31 cellular contexts compared by ENCODE assay signal in genomic region chr17:65030618-65031017, GRCh38. TPM values are rescaled to one million over a fixed set of nuclear protein-coding genes. Genes with fewer than 3 reads are reported as not detected.
DNase-seq lines count a peak whose midpoint lies in the region; ATAC-seq, FAIRE-seq and TF ChIP-seq lines count a peak whose summit lies in the region.
"Had no signal": no experiment of that assay in that cellular context is flagged by ENCODE, and none has a peak within 500 bp of the region (broad histone marks: within the 10 kb centered on the region; RNA-seq: fewer than 3 reads in every experiment).

No MANE protein-coding gene starts in this region.

- H3K36me3 Mint-ChIP-seq in stimulated activated memory B cell treated with anti-CD40 and anti-IgM and Interleukin-4, amounts not matched to agents 10 μg/mL and 1 μg/mL and 100 μg/mL, for 72 hours: peaks cover 43% of the 10 kb centered on the region

- peaks cover 3% of the 10 kb centered on the region for H3K9me3 Mint-ChIP-seq in stimulated activated memory B cell treated with anti-CD40 and anti-IgM and Interleukin-4, amounts not matched to agents 10 μg/mL and 1 μg/mL and 100 μg/mL, for 72 hours
- H3K9me3 Mint-ChIP-seq: activated T-cell treated with anti-CD3 and anti-CD28 coated beads, Interleukin-2, amount 50 U/mL, for 24 hours had no signal

- intact Hi-C loops in HepG2 (cut with micrococcal nuclease; ENCODE audit: unreplicated experiment) (no loop called here), right lobe of liver (cut with DNase I) (no loop called here), GM12878 (cut with micrococcal nuclease; ENCODE audit: unreplicated experiment) (no loop called here)

- RAD21 ChIA-PET in GM12878 (lab: Charles Lee; ENCODE audit: unreplicated experiment): interaction anchor here (0.6 to 2.4 kb wide), 6 partner anchors 9 to 70 kb away, joined by 4 to 14 read pairs (median 5); partner anchors contain the start of gene GNA13

- no peak for DNase-seq in HepG2 (ENCODE audit: low spot score)
- no peak for DNase-seq in right lobe of liver
- no peak for DNase-seq in GM12878 (ENCODE audit: low read depth, low spot score)
- no peak for DNase-seq in GM13976 (ENCODE audit: low spot score)
- DNase-seq in A172 (ENCODE audit: low spot score): no peak
- DNase-seq: activated CD4-positive, alpha-beta T cell treated with anti-CD3 and anti-CD28 coated beads for 48 hours; activated gamma-delta T cell; activated T-cell treated with anti-CD3 and anti-CD28 coated beads, Interleukin-2, amount 50 U/mL, for 24 hours; dorsolateral prefrontal cortex; esophagus squamous epithelium; foreskin keratinocyte; heart left ventricle; left ventricle myocardium inferior; MV-4-11; NCI-H1436; NCI-H2081; NCI-H2227 treated with DMSO at 0.1 percent for 48 hours; NCI-H526; occipital lobe; SHP77; stimulated activated naive CD4-positive, alpha-beta T cell treated with Interleukin-2 at 50 U/mL for 16 hours; testis had no signal

- TF ChIP-seq RAD21 in HepG2 (CRISPR knock-in tag; IDR thresholded peaks at IDR 0.05) (no peak), GM12878 (IDR thresholded peaks at IDR 0.05; ENCODE audit: insufficient read depth, low read depth, low read length) (no peak)

- SMC1A ChIA-PET in GM12878 (lab: Charles Lee; ENCODE audit: uncharacterized antibody, unreplicated experiment): interaction anchor here (1.1 to 3.8 kb wide), 4 partner anchors 8 to 69 kb away, joined by 3 to 22 read pairs (median 4); no protein-coding TSS in a partner anchor

- H3K4me1 Mint-ChIP-seq in stimulated activated memory B cell treated with anti-CD40 and anti-IgM and Interleukin-4, amounts not matched to agents 10 μg/mL and 1 μg/mL and 100 μg/mL, for 72 hours: peaks cover 68% of the 10 kb centered on the region

- BruUV-seq in HepG2 (replicated peaks; lab: Mats Ljungman, UMichigan) (no TSS peak), GM12878 (replicated peaks; lab: Mats Ljungman, UMichigan) (no TSS peak)

- H3K4me1 ChIP-seq in HepG2 (ENCODE audit: insufficient read depth, low read length): peaks cover 2% of the 10 kb centered on the region
- H3K4me1 ChIP-seq in right lobe of liver: peaks cover 0 to 8% (median under 1%) of the 10 kb centered on the region in 4 donors
- H3K4me1 ChIP-seq in OCI-LY1 (ENCODE audit: insufficient read depth, low read length, severe bottlenecking): peaks cover 87% of the 10 kb centered on the region
- H3K4me1 ChIP-seq in GM12878 (ENCODE audit: control insufficient read depth, insufficient read depth, low read length): peaks cover 55% of the 10 kb centered on the region

- H3K27ac ChIP-seq in HepG2 (ENCODE audit: extremely low read length, insufficient read depth, low read length) (no peak overlapping the region), right lobe of liver (no peak overlapping the region), OCI-LY1 (ENCODE audit: low read depth, low read length, poor library complexity, severe bottlenecking) (peak overlapping the region; percentile 94), GM12878 (ENCODE audit: control insufficient read depth, insufficient read depth) (0 out of 2 replicates have a peak overlapping the region, but pooled peaks have one; percentile 37)
- H3K27ac ChIP-seq: A549, esophagus squamous epithelium, foreskin keratinocyte, left ventricle myocardium inferior, testis, VCaP had no signal

- H3K9ac ChIP-seq in HepG2 (ENCODE audit: insufficient read depth, low read depth, low read length) (no peak overlapping the region), OCI-LY1 (ENCODE audit: low read length) (peak overlapping the region; percentile 34), GM12878 (ENCODE audit: control insufficient read depth, insufficient read depth, low read length) (no peak overlapping the region)

- H3K36me3 ChIP-seq in HepG2 (replicated peaks in 1 of 2; ENCODE audit: control insufficient read depth in 1 of 2, insufficient read depth in 2 of 2, low read length in 2 of 2): peaks cover 2% of the 10 kb centered on the region in 2 experiments; a peak in 2 of 5 replicates
- H3K36me3 ChIP-seq in right lobe of liver: no peaks in the 10 kb centered on the region
- peaks cover 28% of the 10 kb centered on the region for H3K36me3 ChIP-seq in OCI-LY1 (ENCODE audit: insufficient read depth, low read length)
- H3K36me3 ChIP-seq in GM12878 (ENCODE audit: control insufficient read depth in 2 of 2, insufficient read depth in 2 of 2, low read length in 1 of 2): peaks cover 0 to 10% of the 10 kb centered on the region in 2 experiments; a peak in 1 of 4 replicates
- H3K36me3 ChIP-seq: esophagus squamous epithelium, left ventricle myocardium inferior had no signal

- no peak for FAIRE-seq in HepG2 (lab: Jason Lieb, UNC)
- FAIRE-seq in GM12878 (lab: Jason Lieb, UNC): no peak
- FAIRE-seq: A549, G401.6, keratinocyte had no signal

- no peak overlapping the region for H3K4me3 Mint-ChIP-seq in stimulated activated memory B cell treated with anti-CD40 and anti-IgM and Interleukin-4, amounts not matched to agents 10 μg/mL and 1 μg/mL and 100 μg/mL, for 72 hours
- H3K4me3 Mint-ChIP-seq: activated T-cell treated with anti-CD3 and anti-CD28 coated beads, Interleukin-2, amount 50 U/mL, for 24 hours had no signal

- no peaks in the 10 kb centered on the region for H3K27me3 ChIP-seq in HepG2 (ENCODE audit: control insufficient read depth in 1 of 2, insufficient read depth in 2 of 2, low read length in 2 of 2)
- H3K27me3 ChIP-seq in right lobe of liver: no peaks in the 10 kb centered on the region
- no peaks in the 10 kb centered on the region for H3K27me3 ChIP-seq in OCI-LY1 (ENCODE audit: insufficient read depth, low read length)
- H3K27me3 ChIP-seq in GM12878 (replicated peaks in 1 of 2; ENCODE audit: control insufficient read depth in 2 of 2, insufficient read depth in 2 of 2, low read length in 1 of 2): no peaks in the 10 kb centered on the region
- H3K27me3 ChIP-seq: dorsolateral prefrontal cortex, esophagus squamous epithelium, foreskin keratinocyte, heart left ventricle, testis had no signal

- WGBS in HepG2 (ENCODE audit: low lambda C conversion rate): 95% methylated on average over 1 of the region's 1 CpG
- WGBS in right lobe of liver (ENCODE audit: insufficient coverage, low coverage, low lambda C conversion rate, missing lambda C conversion rate): 94% methylated on average over 1 of the region's 1 CpG
- 96% methylated on average over 1 of the region's 1 CpG for WGBS in GM12878 (ENCODE audit: insufficient coverage, insufficient replicate concordance, low lambda C conversion rate, missing lambda C conversion rate)

- no peaks in the 10 kb centered on the region for H3K9me2 ChIP-seq in OCI-LY1 (ENCODE audit: low read depth, low read length)

- ATAC-seq in HepG2: no peak
- ATAC-seq in right lobe of liver: no peak
- no peak for ATAC-seq in GM12878
- no peak for ATAC-seq in stimulated activated memory B cell treated with anti-CD40 and anti-IgM and Interleukin-4, amounts not matched to agents 10 μg/mL and 1 μg/mL and 100 μg/mL, for 72 hours
- ATAC-seq in HG02973 (IDR thresholded peaks at IDR 0.05; ENCODE audit: unreplicated experiment): no peak
- ATAC-seq: A549, foreskin keratinocyte, HCT116, heart left ventricle, Panc1 had no signal

- H3K27ac Mint-ChIP-seq in stimulated activated memory B cell treated with anti-CD40 and anti-IgM and Interleukin-4, amounts not matched to agents 10 μg/mL and 1 μg/mL and 100 μg/mL, for 72 hours: peak overlapping the region; percentile 87
- H3K27ac Mint-ChIP-seq: activated T-cell treated with anti-CD3 and anti-CD28 coated beads, Interleukin-2, amount 50 U/mL, for 24 hours had no signal

- TF ChIP-seq CTCF in HepG2 (CRISPR knock-in tag; IDR thresholded peaks at IDR 0.05) (no peak), right lobe of liver (IDR thresholded peaks at IDR 0.05) (no peak), OCI-LY1 (IDR thresholded peaks at IDR 0.05; ENCODE audit: low read length) (no peak), GM12878 (IDR thresholded peaks at IDR 0.05 in 2 of 3, conservative IDR thresholded peaks at IDR 0.05 in 1 of 3; ENCODE audit: control insufficient read depth in 2 of 3, extremely low read depth in 1 of 3, insufficient read depth in 1 of 3, low read depth in 3 of 3, low read length in 3 of 3) (no peak), GM13976 (IDR thresholded peaks at IDR 0.05; ENCODE audit: borderline replicate concordance, control extremely low read depth, extremely low read depth, insufficient read depth, missing control alignments) (no peak)

- H3K4me2 ChIP-seq in HepG2 (ENCODE audit: low read depth, low read length) (no peak overlapping the region), OCI-LY1 (ENCODE audit: low read length) (peak overlapping the region; percentile 61), GM12878 (ENCODE audit: control insufficient read depth, insufficient read depth) (peak overlapping the region; percentile 56)
- H3K4me2 ChIP-seq: A549 had no signal

- H3K27me3 Mint-ChIP-seq in stimulated activated memory B cell treated with anti-CD40 and anti-IgM and Interleukin-4, amounts not matched to agents 10 μg/mL and 1 μg/mL and 100 μg/mL, for 72 hours: no peaks in the 10 kb centered on the region
- H3K27me3 Mint-ChIP-seq: activated T-cell treated with anti-CD3 and anti-CD28 coated beads, Interleukin-2, amount 50 U/mL, for 24 hours had no signal

- no peak for TF ChIP-seq POLR2A in HepG2 (IDR thresholded peaks at IDR 0.05; ENCODE audit: insufficient read depth in 1 of 2, low read depth in 2 of 2, low read length in 2 of 2)
- TF ChIP-seq POLR2A in right lobe of liver (IDR thresholded peaks at IDR 0.05): no peak
- TF ChIP-seq POLR2A in GM12878 (IDR thresholded peaks at IDR 0.05; ENCODE audit: low read depth, low read length): no peak

- H3K4me3 ChIP-seq in HepG2 (replicated peaks in 1 of 3; ENCODE audit: insufficient read depth in 1 of 3, low read depth in 2 of 3, low read length in 3 of 3) (no peak overlapping the region), right lobe of liver (no peak overlapping the region), OCI-LY1 (ENCODE audit: low read depth, low read length, poor library complexity, severe bottlenecking) (no peak overlapping the region), GM12878 (no peak overlapping the region)
- H3K4me3 ChIP-seq: A549, dorsolateral prefrontal cortex, esophagus squamous epithelium, heart left ventricle, left ventricle myocardium inferior, testis had no signal

- CTCF ChIA-PET in HepG2 (lab: Yijun Ruan, JAX; ENCODE audit: low intra/inter-chr PET ratio, low total read pairs) (no interaction called here), GM12878 (lab: Yijun Ruan, JAX) (no interaction called here)

- POLR2A ChIA-PET in HepG2 (lab: Yijun Ruan, JAX) (no interaction called here), GM12878 (lab: Charles Lee) (no interaction called here)

- peaks cover 20% of the 10 kb centered on the region; the same call in 1 of the 2 replicates for H3F3A ChIP-seq in OCI-LY1 (ENCODE audit: insufficient read depth, low read length)

- H3K79me2 ChIP-seq in HepG2 (ENCODE audit: insufficient read depth, low read length) (peaks cover 68% of the 10 kb centered on the region), OCI-LY1 (ENCODE audit: insufficient read depth, low read length) (peaks cover 79% of the 10 kb centered on the region), GM12878 (ENCODE audit: control insufficient read depth, insufficient read depth, low read length) (peaks cover 93% of the 10 kb centered on the region)

- in situ Hi-C loops in HepG2 (cut with HindIII; ENCODE audit: extremely low pct_ligation_motif_present, low pct_unique_long_range_greater_than_20kb) (no loop called here), GM12878 (cut with MboI) (no loop called here), GM13976 (cut with MboI; ENCODE audit: low sequenced_read_pairs, unreplicated experiment) (no loop called here)

- H3K9me3 ChIP-seq in HepG2 (ENCODE audit: low read length) (no peaks in the 10 kb centered on the region), right lobe of liver (no peaks in the 10 kb centered on the region), OCI-LY1 (ENCODE audit: low read length) (no peaks in the 10 kb centered on the region), GM12878 (replicated peaks; ENCODE audit: control insufficient read depth, insufficient read depth, low read length) (no peaks in the 10 kb centered on the region; the same call in 2 of the 3 replicates)
- H3K9me3 ChIP-seq: A549, esophagus squamous epithelium, heart left ventricle, left ventricle myocardium inferior, testis had no signal

- TF ChIP-seq EP300 in HepG2 (IDR thresholded peaks at IDR 0.05; ENCODE audit: low read depth in 2 of 2, low read length in 2 of 2): no peak
- TF ChIP-seq EP300 in HepG2 (CRISPR knock-in tag; IDR thresholded peaks at IDR 0.05; ENCODE audit: borderline replicate concordance): no peak
- TF ChIP-seq EP300 in GM12878 (IDR thresholded peaks at IDR 0.05; ENCODE audit: borderline replicate concordance in 1 of 2, control insufficient read depth in 1 of 2, low read depth in 2 of 2, low read length in 2 of 2): no peak

- H2AFZ ChIP-seq in HepG2 (ENCODE audit: low read length) (no peak overlapping the region), OCI-LY1 (ENCODE audit: low read length) (no peak overlapping the region), GM12878 (ENCODE audit: control insufficient read depth, low read depth, low read length) (no peak overlapping the region)

- 0 out of 2 replicates have a peak, but pooled peaks cover 4% of the 10 kb centered on the region for H4K20me1 ChIP-seq in HepG2 (ENCODE audit: insufficient read depth, low read length)
- no peaks in the 10 kb centered on the region for H4K20me1 ChIP-seq in OCI-LY1 (ENCODE audit: insufficient read depth, low read length)
- no peaks in the 10 kb centered on the region for H4K20me1 ChIP-seq in GM12878 (ENCODE audit: control insufficient read depth, insufficient read depth)

RNA-seq across cellular contexts. Expression of gene GNA13, which starts 25.9 kb away (rescaled TPM):
- total RNA-seq in HepG2 (2016; rRNA removed; fragmentation: Illumina TruSeq; extraction: Trizol): 22.9 and 45.8 TPM in 2 replicates
- 8.3 and 10.6 TPM in 2 replicates for total RNA-seq in HepG2 (2016; cell fraction: cytosol; rRNA removed; fragmentation: Illumina TruSeq; extraction: Trizol; ENCODE audit: low read depth)
- 22.8 and 43.0 TPM in 2 replicates for total RNA-seq in HepG2 (2016; cell fraction: insoluble cytoplasmic fraction; rRNA removed; fragmentation: Illumina TruSeq; extraction: Trizol)
- 30.7 and 34.7 TPM in 2 replicates for total RNA-seq in HepG2 (2016; cell fraction: membrane; rRNA removed; fragmentation: Illumina TruSeq; extraction: Trizol)
- 21.1 and 24.0 TPM in 2 replicates for total RNA-seq in HepG2 (2016; cell fraction: nucleus; rRNA removed; fragmentation: Illumina TruSeq; extraction: Trizol)
- 23.7 and 31.0 TPM in 2 replicates for polyA plus RNA-seq in HepG2 (2011; rRNA removed)
- polyA plus RNA-seq in HepG2 (2011; cell fraction: cytosol; rRNA removed): 13.2 and 21.5 TPM in 2 replicates
- 10.2 and 12.4 TPM in 2 replicates for polyA plus RNA-seq in HepG2 (2011; cell fraction: nucleus; rRNA removed)
- 26.8 and 27.3 TPM in 2 replicates for polyA plus RNA-seq in HepG2 (2012)
- 3.4 and 3.6 TPM in 2 replicates for polyA plus RNA-seq in HepG2 (2016; cell fraction: cytosol; fragmentation: Illumina TruSeq; extraction: Trizol; ENCODE audit: low read depth)
- 41.0 and 43.8 TPM in 2 replicates for polyA plus RNA-seq in HepG2 (2016; cell fraction: insoluble cytoplasmic fraction; fragmentation: Illumina TruSeq; extraction: Trizol; ENCODE audit: low read depth)
- polyA plus RNA-seq in HepG2 (2016; cell fraction: membrane; fragmentation: Illumina TruSeq; extraction: Trizol; ENCODE audit: low read depth): 18.5 and 20.3 TPM in 2 replicates
- polyA plus RNA-seq in HepG2 (2016; cell fraction: nucleus; fragmentation: Illumina TruSeq; extraction: Trizol; ENCODE audit: insufficient read depth, low read depth): 24.4 and 25.6 TPM in 2 replicates
- 21.9 and 29.7 TPM in 2 replicates for polyA minus RNA-seq in HepG2 (2011; rRNA and poly(A)+ RNA removed; ENCODE audit: low replicate concordance)
- 37.8 and 38.8 TPM in 2 replicates for polyA minus RNA-seq in HepG2 (2011; cell fraction: cytosol; rRNA and poly(A)+ RNA removed)
- 37.3 and 39.9 TPM in 2 replicates for polyA minus RNA-seq in HepG2 (2011; cell fraction: nucleus; rRNA and poly(A)+ RNA removed)
- total RNA-seq in right lobe of liver: 10 to 100 TPM; 10.7 to 70.6 (median 23.4) TPM
- total RNA-seq in GM12878 (2013; cell fraction: nucleolus; rRNA removed): 62.4 and 63.0 TPM in 2 replicates
- 39.3 and 45.2 TPM in 2 replicates for total RNA-seq in GM12878 (2014; rRNA removed)
- total RNA-seq in GM12878 (2014; rRNA removed; fragmentation: Illumina TruSeq; extraction: Trizol): 49.2 and 49.6 TPM in 2 replicates
- 40.5 and 43.5 TPM in 2 replicates for total RNA-seq in GM12878 (2021)
- polyA plus RNA-seq in GM12878 (2011; ENCODE audit: low read depth): 20.1 TPM
- polyA plus RNA-seq in GM12878 (2011; rRNA removed): 59.7 and 85.8 TPM in 2 replicates
- polyA plus RNA-seq in GM12878 (2011; cell fraction: cytosol; rRNA removed): 21.1 and 27.1 TPM in 2 replicates
- polyA plus RNA-seq in GM12878 (2011; cell fraction: nucleus; rRNA removed): 17.5 and 21.7 TPM in 2 replicates
- 30.6 and 42.6 TPM in 2 replicates for polyA plus RNA-seq in GM12878 (2012)
- polyA plus RNA-seq in GM12878 (2014; fragmentation: Illumina TruSeq; extraction: Trizol): 43.3 and 56.8 TPM in 2 replicates
- 10 to 100 TPM in 1 of 2 experiments, 1 to 10 TPM in 1; 9.8 to 10.9 TPM for polyA plus RNA-seq in GM12878 (2014; fragmentation: Nextera tagmentation; extraction: Ambion mirVana)
- 22.7 and 26.4 TPM in 2 replicates for polyA plus RNA-seq in GM12878 (2014; rRNA removed)
- polyA plus RNA-seq in GM12878 (2016; fragmentation: Nextera tagmentation; extraction: Ambion mirVana): 10 to 100 TPM; 31.4 to 33.6 TPM
- 62.3 and 96.0 TPM in 2 replicates for polyA minus RNA-seq in GM12878 (2011; rRNA and poly(A)+ RNA removed)
- 26.6 and 28.0 TPM in 2 replicates for polyA minus RNA-seq in GM12878 (2011; cell fraction: cytosol; rRNA and poly(A)+ RNA removed)
- polyA minus RNA-seq in GM12878 (2011; cell fraction: nucleus; rRNA and poly(A)+ RNA removed): 15.1 and 23.2 TPM in 2 replicates
- total RNA-seq in A172 (2014; rRNA removed; shearing (Covaris generic)): 58.9 and 62.5 TPM in 2 replicates

Comparison
In these comparisons a context has a peak if more than half of its experiments do, and no peak if none do; other contexts are left out.
1. H3K27ac ChIP-seq: peak in OCI-LY1 (single experiment) and GM12878 (single experiment); none in HepG2 (single experiment) and right lobe of liver (0 of 3).